ENCODE assay signal across 15 cellular contexts in the genomic region with DNA sequence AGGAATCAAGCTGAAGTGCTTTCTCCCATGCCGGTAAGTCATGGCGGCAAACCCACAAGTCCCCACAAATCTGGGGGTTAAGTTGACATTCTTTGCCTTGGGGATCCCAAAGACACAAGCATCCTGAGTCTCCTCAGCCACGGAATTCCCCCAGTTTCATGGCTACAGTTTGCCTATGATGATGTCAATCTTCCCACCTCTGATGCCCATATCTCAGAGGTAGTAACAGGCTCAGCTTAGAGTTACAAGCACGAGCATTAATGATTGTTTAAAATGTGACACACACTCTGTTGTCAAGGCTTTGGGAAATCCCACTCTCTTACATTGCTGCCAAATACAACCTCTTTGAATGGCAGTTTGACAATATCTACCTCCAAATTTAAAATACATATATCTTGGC. TPM values are rescaled to one million over a fixed set of nuclear protein-coding genes. Genes with fewer than 3 reads are reported as not detected.
DNase-seq lines count a peak whose midpoint lies in the region; ATAC-seq and TF ChIP-seq lines count a peak whose summit lies in the region.
"Had no signal": no experiment of that assay in that cellular context is flagged by ENCODE, and none has a peak within 500 bp of the region (broad histone marks: within the 10 kb centered on the region; RNA-seq: fewer than 3 reads in every experiment).

No MANE protein-coding gene starts in this region.

- H3K4me2 ChIP-seq in BLaER1 treated with 17β-estradiol and CSF1 and Interleukin-3, amounts not matched to agents 10 nM and 100 nM: peak overlapping the region; percentile 35 to 81 (median 62); a peak in 21 of 22 replicates
- no peak overlapping the region for H3K4me2 ChIP-seq in PC-3 (ENCODE audit: low read length)

- H3K36me3 ChIP-seq in BLaER1 treated with 17β-estradiol and CSF1 and Interleukin-3, amounts not matched to agents 10 nM and 100 nM: no peaks in the 10 kb centered on the region
- H3K36me3 ChIP-seq in PC-3 (ENCODE audit: low read depth, low read length): no peaks in the 10 kb centered on the region
- no peaks in the 10 kb centered on the region for H3K36me3 ChIP-seq in iPS-18a (ENCODE audit: control insufficient read depth, low read depth, low read length)
- H3K36me3 ChIP-seq in vagina: no peaks in the 10 kb centered on the region
- H3K36me3 ChIP-seq in CD8-positive, alpha-beta T cell (ENCODE audit: insufficient read depth, low read length): no peaks in the 10 kb centered on the region
- H3K36me3 ChIP-seq in thyroid gland: no peaks in the 10 kb centered on the region

- peaks cover 8% of the 10 kb centered on the region for H3K9me3 Mint-ChIP-seq in CD8-positive, alpha-beta T cell
- H3K9me3 Mint-ChIP-seq: H9 had no signal

- BruUV-seq in PC-3 (replicated peaks; lab: Mats Ljungman, UMichigan): no TSS peak

- H3K4me1 ChIP-seq in BLaER1 treated with 17β-estradiol and CSF1 and Interleukin-3, amounts not matched to agents 10 nM and 100 nM: peaks cover 21 to 40% (median 33%) of the 10 kb centered on the region in 10 experiments
- H3K4me1 ChIP-seq in PC-3 (ENCODE audit: insufficient read depth, low read length) (peaks cover 20% of the 10 kb centered on the region), iPS-18a (ENCODE audit: control insufficient read depth, low read depth, low read length) (peaks cover 6% of the 10 kb centered on the region), vagina (peaks cover 11% of the 10 kb centered on the region), thyroid gland (peaks cover 10 to 11% of the 10 kb centered on the region in 2 donors)
- no peaks in the 10 kb centered on the region for H3K4me1 ChIP-seq in CD8-positive, alpha-beta T cell (ENCODE audit: insufficient read depth, low read length)

- intact Hi-C loops in PC-3 (cut with micrococcal nuclease): no loop called here
- intact Hi-C loops in vagina (cut with DNase I): no loop called here
- intact Hi-C loops in CD8-positive, alpha-beta T cell (cut with DNase I, micrococcal nuclease): no loop called here
- intact Hi-C loops in thyroid gland (cut with DNase I): no loop called here

- no peaks in the 10 kb centered on the region for H3F3A ChIP-seq in PC-3 (ENCODE audit: low read length, unreplicated experiment)

- ATAC-seq in PC-3: no peak
- ATAC-seq in CD8-positive, alpha-beta T cell: no peak
- ATAC-seq in GM18519 (IDR thresholded peaks at IDR 0.05; ENCODE audit: low FRiP score, unreplicated experiment): no peak
- ATAC-seq: GM12878 had no signal

- no peak overlapping the region for H3K4me3 ChIP-seq in BLaER1 treated with 17β-estradiol and CSF1 and Interleukin-3, amounts not matched to agents 10 nM and 100 nM
- H3K4me3 ChIP-seq in PC-3 (ENCODE audit: low read length) (no peak overlapping the region), iPS-18a (ENCODE audit: low read length) (peak overlapping the region; percentile 17), vagina (no peak overlapping the region), thyroid gland (replicated peaks in 1 of 3) (no peak overlapping the region)
- H3K4me3 ChIP-seq in CD8-positive, alpha-beta T cell (ENCODE audit: low read depth, low read length): no peak overlapping the region
- H3K4me3 ChIP-seq: GM12878, GM23248 had no signal

- no peaks in the 10 kb centered on the region; a peak in 1 of 22 replicates for H4K20me1 ChIP-seq in BLaER1 treated with 17β-estradiol and CSF1 and Interleukin-3, amounts not matched to agents 10 nM and 100 nM
- H4K20me1 ChIP-seq in PC-3 (ENCODE audit: low read length): no peaks in the 10 kb centered on the region

- no peaks in the 10 kb centered on the region for H3K4me1 Mint-ChIP-seq in CD8-positive, alpha-beta T cell (ENCODE audit: low read depth)

- H3K27ac Mint-ChIP-seq in CD8-positive, alpha-beta T cell: no peak overlapping the region
- H3K27ac Mint-ChIP-seq: CD4-positive, CD25-positive, alpha-beta regulatory T cell had no signal

- H3K79me2 ChIP-seq in PC-3 (ENCODE audit: low read length): no peaks in the 10 kb centered on the region

- H3K9ac ChIP-seq in BLaER1 treated with 17β-estradiol and CSF1 and Interleukin-3, amounts not matched to agents 10 nM and 100 nM: no peak overlapping the region
- H3K9ac ChIP-seq in PC-3 (ENCODE audit: low read length): no peak overlapping the region
- no peak overlapping the region for H3K9ac ChIP-seq in iPS-18a (ENCODE audit: low read length)
- H3K9ac ChIP-seq: GM23248 had no signal

- WGBS in thyroid gland, 2 donors: 47 to 61% methylated on average over 4 of the region's 4 CpGs

- H3K9me3 ChIP-seq in BLaER1 treated with 17β-estradiol and CSF1 and Interleukin-3, amounts not matched to agents 10 nM and 100 nM (replicated peaks in 1 of 11): peaks cover 0 to 18% (median 0%) of the 10 kb centered on the region in 11 experiments; a peak in 6 of 22 replicates
- no peaks in the 10 kb centered on the region for H3K9me3 ChIP-seq in PC-3 (ENCODE audit: low read length)
- H3K9me3 ChIP-seq in iPS-18a (ENCODE audit: control insufficient read depth, low read depth, low read length): no peaks in the 10 kb centered on the region
- H3K9me3 ChIP-seq in vagina: no peaks in the 10 kb centered on the region
- H3K9me3 ChIP-seq in CD8-positive, alpha-beta T cell (ENCODE audit: low read length): no peaks in the 10 kb centered on the region
- H3K9me3 ChIP-seq in thyroid gland: no peaks in the 10 kb centered on the region

- H3K4me3 Mint-ChIP-seq in CD8-positive, alpha-beta T cell: no peak overlapping the region
- H3K4me3 Mint-ChIP-seq: CD4-positive, CD25-positive, alpha-beta regulatory T cell; H9 had no signal

- H2AFZ ChIP-seq in PC-3 (ENCODE audit: low read length): no peak overlapping the region
- H2AFZ ChIP-seq: GM23248 had no signal

- H3K27ac ChIP-seq in BLaER1 treated with 17β-estradiol and CSF1 and Interleukin-3, amounts not matched to agents 10 nM and 100 nM: no peak overlapping the region
- H3K27ac ChIP-seq in PC-3 (ENCODE audit: low read length) (no peak overlapping the region), iPS-18a (ENCODE audit: low read length) (no peak overlapping the region), vagina (no peak overlapping the region), thyroid gland (no peak overlapping the region)
- no peak overlapping the region for H3K27ac ChIP-seq in CD8-positive, alpha-beta T cell (ENCODE audit: low read depth, low read length)
- H3K27ac ChIP-seq: GM23248 had no signal

- peaks cover 18% of the 10 kb centered on the region for H3K27me3 Mint-ChIP-seq in CD8-positive, alpha-beta T cell (ENCODE audit: low read depth)

- TF ChIP-seq POLR2A in vagina (IDR thresholded peaks at IDR 0.05) (no peak), thyroid gland (IDR thresholded peaks at IDR 0.05) (no peak)

- POLR2A ChIA-PET in PC-3 (lab: Charles Lee; ENCODE audit: unreplicated experiment): no interaction called here
- POLR2A ChIA-PET in CD8-positive, alpha-beta T cell (lab: Charles Lee): no interaction called here

- no peaks in the 10 kb centered on the region for H3K36me3 Mint-ChIP-seq in CD8-positive, alpha-beta T cell
- H3K36me3 Mint-ChIP-seq: CD4-positive, CD25-positive, alpha-beta regulatory T cell had no signal

- no peaks in the 10 kb centered on the region for H3K9me2 ChIP-seq in PC-3 (replicated peaks; ENCODE audit: low read length)

- H3K27me3 ChIP-seq in BLaER1 treated with 17β-estradiol and CSF1 and Interleukin-3, amounts not matched to agents 10 nM and 100 nM: no peaks in the 10 kb centered on the region
- H3K27me3 ChIP-seq in PC-3 (ENCODE audit: low read length): peaks cover 35% of the 10 kb centered on the region
- H3K27me3 ChIP-seq in iPS-18a (ENCODE audit: control insufficient read depth, insufficient read depth, low read length): no peaks in the 10 kb centered on the region
- H3K27me3 ChIP-seq in vagina: no peaks in the 10 kb centered on the region
- no peaks in the 10 kb centered on the region for H3K27me3 ChIP-seq in CD8-positive, alpha-beta T cell (ENCODE audit: insufficient read depth, low read length)
- H3K27me3 ChIP-seq in thyroid gland: no peaks in the 10 kb centered on the region

- no peak for TF ChIP-seq CTCF in PC-3 (conservative IDR thresholded peaks at IDR 0.05; ENCODE audit: low read depth, low read length)
- no peak for TF ChIP-seq CTCF in vagina (IDR thresholded peaks at IDR 0.05)
- no peak for TF ChIP-seq CTCF in CD8-positive, alpha-beta T cell (IDR thresholded peaks at IDR 0.05)
- TF ChIP-seq CTCF in thyroid gland (IDR thresholded peaks at IDR 0.05): no peak

- CTCF ChIA-PET in PC-3 (lab: Charles Lee): no interaction called here
- CTCF ChIA-PET in CD8-positive, alpha-beta T cell (lab: Charles Lee): no interaction called here

- DNase-seq in PC-3 (peak; percentile 18), vagina (ENCODE audit: extremely low spot score in 2 of 2) (no peak), thyroid gland (no peak)
- no peak for DNase-seq in CD8-positive, alpha-beta T cell
- DNase-seq: Calu3; CD4-positive, CD25-positive, alpha-beta regulatory T cell; DMS 273 treated with DMSO at 0.1 percent for 48 hours; GM23248; H9; IMR-90 had no signal

RNA-seq across cellular contexts. Expression of a gene that starts 22.3 kb away (rescaled TPM):
- total RNA-seq in PC-3 (2014; rRNA removed) (0.11 and 0.40 TPM in 2 replicates), vagina (9.6 TPM), thyroid gland (1 to 10 TPM in 1 of 4 donors, under 1 TPM in 2, not detected in 1; 0.13 to 2.8 (median 0.73) TPM)
- not detected for total RNA-seq in CD8-positive, alpha-beta T cell
- total RNA-seq: Calu3; CD4-positive, CD25-positive, alpha-beta regulatory T cell; G401; GM12878; GM23248; IMR-90 had no signal
